Comparison of ENCODE assay signal across 1 cellular context in genomic region chr10:31153692-31154091, GRCh38.
TF ChIP-seq lines count a peak whose summit lies in the region.

No MANE protein-coding gene starts in this region.

TF ChIP-seq in IMR-90, 13 proteins besides CTCF, POLR2A, EP300 and RAD21 (continued from another document):
- TF ChIP-seq USF2 (IDR thresholded peaks at IDR 0.05; ENCODE audit: low read depth, low read length), result no peak
- TF ChIP-seq SMC3 (IDR thresholded peaks at IDR 0.05; ENCODE audit: low read depth, low read length), result no peak
- no peak for TF ChIP-seq ELK1 (IDR thresholded peaks at IDR 0.05; ENCODE audit: borderline replicate concordance, low read depth, low read length)
- no peak for TF ChIP-seq CHD1 (IDR thresholded peaks at IDR 0.05; ENCODE audit: low read depth, low read length)
- TF ChIP-seq FOS (IDR thresholded peaks at IDR 0.05; ENCODE audit: low read depth, low read length), result no peak
- no peak for TF ChIP-seq CEBPB (IDR thresholded peaks at IDR 0.05; ENCODE audit: low read depth, low read length)
